24 cellular contexts compared by ENCODE assay signal in the genomic region with DNA sequence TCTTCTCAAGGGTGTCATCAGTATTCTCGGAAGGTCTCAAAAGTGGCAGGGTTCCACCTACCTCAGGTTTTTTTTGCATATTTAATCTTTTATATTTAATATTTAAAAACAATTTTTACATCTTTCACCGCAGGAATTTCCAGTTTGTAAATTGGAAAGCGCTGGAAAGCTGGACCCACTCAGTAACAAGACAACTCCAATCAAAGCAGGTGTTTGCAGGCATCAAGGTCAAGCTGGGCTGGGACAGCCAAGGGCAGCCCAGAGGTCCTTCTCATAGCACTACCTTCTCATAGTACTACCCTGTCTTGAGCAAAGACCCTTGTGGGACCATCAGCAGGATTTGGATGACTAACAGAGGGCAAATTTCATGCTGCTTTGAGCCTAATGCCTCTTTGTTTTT.
DNase-seq lines count a peak whose midpoint lies in the region; ATAC-seq, FAIRE-seq and TF ChIP-seq lines count a peak whose summit lies in the region.
"Had no signal": no experiment of that assay in that cellular context is flagged by ENCODE, and none has a peak within 500 bp of the region (broad histone marks: within the 10 kb centered on the region; RNA-seq: fewer than 3 reads in every experiment).

No MANE protein-coding gene starts in this region.

- peaks cover 13% of the 10 kb centered on the region for H3K36me3 Mint-ChIP-seq in T-helper 1 cell treated with Interleukin-12 subunit alpha and Interleukin-12 subunit beta and Interleukin-4 antibody, amounts not matched to agents 30 μg/mL and 1 μg/mL, for 36 hours (ENCODE audit: low read depth)
- H3K36me3 Mint-ChIP-seq in stimulated activated naive CD8-positive, alpha-beta T cell treated with anti-CD3 and anti-CD28 coated beads, Interleukin-15, Interleukin-2, amounts not matched to agents 100 ng/mL and 50 ng/mL, for 24 hours (ENCODE audit: low read depth): peaks cover 28% of the 10 kb centered on the region
- H3K36me3 Mint-ChIP-seq in activated naive CD8-positive, alpha-beta T cell treated with anti-CD3 and anti-CD28 coated beads for 36 hours: peaks cover 36% of the 10 kb centered on the region
- peaks cover 15 to 17% of the 10 kb centered on the region in 2 donors for H3K36me3 Mint-ChIP-seq in stimulated activated naive B cell treated with anti-CD40 and anti-IgM and Interleukin-4, amounts not matched to agents 10 μg/mL and 1 μg/mL and 100 μg/mL, for 72 hours

- TF ChIP-seq CTCF in GM10248 (IDR thresholded peaks at IDR 0.05; ENCODE audit: control extremely low read depth, extremely low read depth, low read depth, missing control alignments): no peak

- CTCF ChIA-PET in GM10248 (lab: Yijun Ruan, JAX): interaction anchor here (1.8 kb wide), 1 partner anchor 10 kb away, joined by 5 read pairs; no protein-coding TSS in a partner anchor

- H3K27me3 Mint-ChIP-seq in T-helper 1 cell treated with Interleukin-12 subunit alpha and Interleukin-12 subunit beta and Interleukin-4 antibody, amounts not matched to agents 30 μg/mL and 1 μg/mL, for 36 hours (ENCODE audit: low read depth): no peaks in the 10 kb centered on the region
- no peaks in the 10 kb centered on the region for H3K27me3 Mint-ChIP-seq in stimulated activated naive CD8-positive, alpha-beta T cell treated with anti-CD3 and anti-CD28 coated beads, Interleukin-15, Interleukin-2, amounts not matched to agents 100 ng/mL and 50 ng/mL, for 24 hours
- H3K27me3 Mint-ChIP-seq in activated naive CD8-positive, alpha-beta T cell treated with anti-CD3 and anti-CD28 coated beads for 36 hours: no peaks in the 10 kb centered on the region
- H3K27me3 Mint-ChIP-seq in stimulated activated naive B cell treated with anti-CD40 and anti-IgM and Interleukin-4, amounts not matched to agents 10 μg/mL and 1 μg/mL and 100 μg/mL, for 72 hours: peaks cover 0 to 3% of the 10 kb centered on the region in 2 donors
- H3K27me3 Mint-ChIP-seq: CD4-positive, alpha-beta T cell had no signal

- no peak for DNase-seq in T-helper 1 cell
- DNase-seq in stimulated activated naive CD8-positive, alpha-beta T cell treated with anti-CD3 and anti-CD28 coated beads, Interleukin-15, Interleukin-2, amounts not matched to agents 100 U/mL and 50 U/mL, for 24 hours: no peak
- DNase-seq in activated naive CD8-positive, alpha-beta T cell treated with anti-CD3 and anti-CD28 coated beads for 36 hours: no peak
- DNase-seq in stimulated activated naive B cell treated with anti-CD40 and anti-IgM and Interleukin-4, amounts not matched to agents 10 μg/mL and 1 μg/mL and 100 μg/mL, for 72 hours: no peak
- DNase-seq in GM10248 (ENCODE audit: extremely low spot score): no peak
- no peak for DNase-seq in urothelium cell line (ENCODE audit: low spot score)
- DNase-seq: activated naive CD4-positive, alpha-beta T cell; CD4-positive, alpha-beta T cell; cortex of kidney; DMS153; foreskin fibroblast; kidney glomerular epithelial cell; NCI-H187 treated with DMSO at 0.1 percent for 48 hours; NCI-H2171 treated with DMSO at 0.1 percent for 48 hours; NCI-H526; nephron progenitor cell; ovary; Peyer's patch; SHP77 treated with DMSO at 0.1 percent for 48 hours; SW 1271 had no signal

- peaks cover 39% of the 10 kb centered on the region for H3K9me3 Mint-ChIP-seq in T-helper 1 cell treated with Interleukin-12 subunit alpha and Interleukin-12 subunit beta and Interleukin-4 antibody, amounts not matched to agents 30 μg/mL and 1 μg/mL, for 36 hours
- H3K9me3 Mint-ChIP-seq in stimulated activated naive CD8-positive, alpha-beta T cell treated with anti-CD3 and anti-CD28 coated beads, Interleukin-15, Interleukin-2, amounts not matched to agents 100 ng/mL and 50 ng/mL, for 24 hours: peaks cover 19% of the 10 kb centered on the region
- H3K9me3 Mint-ChIP-seq in activated naive CD8-positive, alpha-beta T cell treated with anti-CD3 and anti-CD28 coated beads for 36 hours: peaks cover 45% of the 10 kb centered on the region
- peaks cover 15 to 24% of the 10 kb centered on the region in 2 donors for H3K9me3 Mint-ChIP-seq in stimulated activated naive B cell treated with anti-CD40 and anti-IgM and Interleukin-4, amounts not matched to agents 10 μg/mL and 1 μg/mL and 100 μg/mL, for 72 hours

- POLR2A ChIA-PET in GM10248 (lab: Yijun Ruan, JAX): no interaction called here

- no peak for FAIRE-seq in urothelium cell line (lab: Jason Lieb, UNC)
- FAIRE-seq: astrocyte, TTC549 had no signal

- H3K4me3 Mint-ChIP-seq in T-helper 1 cell treated with Interleukin-12 subunit alpha and Interleukin-12 subunit beta and Interleukin-4 antibody, amounts not matched to agents 30 μg/mL and 1 μg/mL, for 36 hours: peak overlapping the region; percentile 12
- H3K4me3 Mint-ChIP-seq in stimulated activated naive CD8-positive, alpha-beta T cell treated with anti-CD3 and anti-CD28 coated beads, Interleukin-15, Interleukin-2, amounts not matched to agents 100 ng/mL and 50 ng/mL, for 24 hours: peak overlapping the region; percentile 40
- no peak overlapping the region for H3K4me3 Mint-ChIP-seq in activated naive CD8-positive, alpha-beta T cell treated with anti-CD3 and anti-CD28 coated beads for 36 hours
- peak overlapping the region; percentile 58 to 68 for H3K4me3 Mint-ChIP-seq in stimulated activated naive B cell treated with anti-CD40 and anti-IgM and Interleukin-4, amounts not matched to agents 10 μg/mL and 1 μg/mL and 100 μg/mL, for 72 hours
- H3K4me3 Mint-ChIP-seq: CD4-positive, alpha-beta T cell; nephron progenitor cell had no signal

- H3K4me1 Mint-ChIP-seq in T-helper 1 cell treated with Interleukin-12 subunit alpha and Interleukin-12 subunit beta and Interleukin-4 antibody, amounts not matched to agents 30 μg/mL and 1 μg/mL, for 36 hours (ENCODE audit: low read depth): peaks cover 19% of the 10 kb centered on the region
- H3K4me1 Mint-ChIP-seq in stimulated activated naive CD8-positive, alpha-beta T cell treated with anti-CD3 and anti-CD28 coated beads, Interleukin-15, Interleukin-2, amounts not matched to agents 100 ng/mL and 50 ng/mL, for 24 hours (ENCODE audit: low read depth): peaks cover 29% of the 10 kb centered on the region
- peaks cover 22% of the 10 kb centered on the region for H3K4me1 Mint-ChIP-seq in activated naive CD8-positive, alpha-beta T cell treated with anti-CD3 and anti-CD28 coated beads for 36 hours
- H3K4me1 Mint-ChIP-seq in stimulated activated naive B cell treated with anti-CD40 and anti-IgM and Interleukin-4, amounts not matched to agents 10 μg/mL and 1 μg/mL and 100 μg/mL, for 72 hours: peaks cover 11 to 25% of the 10 kb centered on the region in 2 donors
- H3K4me1 Mint-ChIP-seq: nephron progenitor cell had no signal

- no peak for ATAC-seq in stimulated activated naive CD8-positive, alpha-beta T cell treated with anti-CD3 and anti-CD28 coated beads, Interleukin-15, Interleukin-2, amounts not matched to agents 100 U/mL and 50 U/mL, for 24 hours
- no peak for ATAC-seq in stimulated activated naive B cell treated with anti-CD40 and anti-IgM and Interleukin-4, amounts not matched to agents 10 μg/mL and 1 μg/mL and 100 μg/mL, for 72 hours (replicated peaks)

- peak overlapping the region; percentile 76 for H3K27ac Mint-ChIP-seq in T-helper 1 cell treated with Interleukin-12 subunit alpha and Interleukin-12 subunit beta and Interleukin-4 antibody, amounts not matched to agents 30 μg/mL and 1 μg/mL, for 36 hours
- H3K27ac Mint-ChIP-seq in stimulated activated naive CD8-positive, alpha-beta T cell treated with anti-CD3 and anti-CD28 coated beads, Interleukin-15, Interleukin-2, amounts not matched to agents 100 ng/mL and 50 ng/mL, for 24 hours: peak overlapping the region; percentile 84
- peak overlapping the region; percentile 93 for H3K27ac Mint-ChIP-seq in activated naive CD8-positive, alpha-beta T cell treated with anti-CD3 and anti-CD28 coated beads for 36 hours
- peak overlapping the region; percentile 88 for H3K27ac Mint-ChIP-seq in stimulated activated naive B cell treated with anti-CD40 and anti-IgM and Interleukin-4, amounts not matched to agents 10 μg/mL and 1 μg/mL and 100 μg/mL, for 72 hours
- H3K27ac Mint-ChIP-seq: CD4-positive, alpha-beta T cell; nephron progenitor cell had no signal
